Comparison of ENCODE assay signal across 1 cellular context in the genomic region with DNA sequence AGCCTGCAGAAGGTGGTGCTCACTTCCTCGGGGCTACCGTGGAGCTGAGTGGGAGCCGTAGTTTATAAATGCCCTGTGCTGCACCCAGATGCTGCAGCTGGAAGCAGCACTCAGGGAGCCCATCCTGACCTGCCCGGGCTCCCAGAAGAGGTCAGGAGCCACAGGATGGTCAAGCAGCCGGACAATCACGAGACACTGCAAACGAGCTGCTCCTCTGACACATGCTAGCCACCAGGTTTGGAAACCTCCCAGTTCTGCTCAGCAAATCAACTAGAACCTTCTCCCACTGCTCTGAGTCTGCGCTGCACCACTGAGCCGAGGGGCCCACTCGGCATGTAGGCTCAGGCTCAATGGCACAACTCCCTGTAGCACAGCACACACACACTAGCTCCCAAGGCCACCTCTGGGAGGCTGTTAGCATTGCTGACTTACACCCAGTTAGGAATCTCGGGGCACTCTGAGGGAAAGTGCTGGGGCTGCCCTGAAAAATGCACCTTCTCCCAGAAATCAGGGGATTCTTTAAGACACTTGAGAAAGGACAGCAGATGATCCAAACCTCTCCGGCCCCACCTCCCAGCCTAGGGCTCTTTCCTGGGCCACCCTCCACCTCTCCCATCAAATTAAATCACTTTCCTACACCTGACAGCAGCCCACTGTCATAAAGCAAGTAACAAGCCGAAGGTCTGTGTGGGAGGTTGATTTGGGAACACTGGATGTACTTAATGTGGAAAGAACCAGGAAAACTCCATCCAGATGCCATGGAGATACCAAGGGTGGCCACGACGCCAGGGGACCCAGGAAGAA.
TF ChIP-seq lines count a peak whose summit lies in the region.

No MANE protein-coding gene starts in this region.

TF ChIP-seq in WTC11, 78 proteins besides CTCF, POLR2A, EP300 and RAD21 (continued from another document):
- TF ChIP-seq, protein P1, sequence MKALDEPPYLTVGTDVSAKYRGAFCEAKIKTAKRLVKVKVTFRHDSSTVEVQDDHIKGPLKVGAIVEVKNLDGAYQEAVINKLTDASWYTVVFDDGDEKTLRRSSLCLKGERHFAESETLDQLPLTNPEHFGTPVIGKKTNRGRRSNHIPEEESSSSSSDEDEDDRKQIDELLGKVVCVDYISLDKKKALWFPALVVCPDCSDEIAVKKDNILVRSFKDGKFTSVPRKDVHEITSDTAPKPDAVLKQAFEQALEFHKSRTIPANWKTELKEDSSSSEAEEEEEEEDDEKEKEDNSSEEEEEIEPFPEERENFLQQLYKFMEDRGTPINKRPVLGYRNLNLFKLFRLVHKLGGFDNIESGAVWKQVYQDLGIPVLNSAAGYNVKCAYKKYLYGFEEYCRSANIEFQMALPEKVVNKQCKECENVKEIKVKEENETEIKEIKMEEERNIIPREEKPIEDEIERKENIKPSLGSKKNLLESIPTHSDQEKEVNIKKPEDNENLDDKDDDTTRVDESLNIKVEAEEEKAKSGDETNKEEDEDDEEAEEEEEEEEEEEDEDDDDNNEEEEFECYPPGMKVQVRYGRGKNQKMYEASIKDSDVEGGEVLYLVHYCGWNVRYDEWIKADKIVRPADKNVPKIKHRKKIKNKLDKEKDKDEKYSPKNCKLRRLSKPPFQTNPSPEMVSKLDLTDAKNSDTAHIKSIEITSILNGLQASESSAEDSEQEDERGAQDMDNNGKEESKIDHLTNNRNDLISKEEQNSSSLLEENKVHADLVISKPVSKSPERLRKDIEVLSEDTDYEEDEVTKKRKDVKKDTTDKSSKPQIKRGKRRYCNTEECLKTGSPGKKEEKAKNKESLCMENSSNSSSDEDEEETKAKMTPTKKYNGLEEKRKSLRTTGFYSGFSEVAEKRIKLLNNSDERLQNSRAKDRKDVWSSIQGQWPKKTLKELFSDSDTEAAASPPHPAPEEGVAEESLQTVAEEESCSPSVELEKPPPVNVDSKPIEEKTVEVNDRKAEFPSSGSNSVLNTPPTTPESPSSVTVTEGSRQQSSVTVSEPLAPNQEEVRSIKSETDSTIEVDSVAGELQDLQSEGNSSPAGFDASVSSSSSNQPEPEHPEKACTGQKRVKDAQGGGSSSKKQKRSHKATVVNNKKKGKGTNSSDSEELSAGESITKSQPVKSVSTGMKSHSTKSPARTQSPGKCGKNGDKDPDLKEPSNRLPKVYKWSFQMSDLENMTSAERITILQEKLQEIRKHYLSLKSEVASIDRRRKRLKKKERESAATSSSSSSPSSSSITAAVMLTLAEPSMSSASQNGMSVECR (CRISPR knock-in tag; IDR thresholded peaks at IDR 0.05; ENCODE audit: borderline replicate concordance), result no peak
- TF ChIP-seq GRHL2 (CRISPR knock-in tag; IDR thresholded peaks at IDR 0.05; ENCODE audit: insufficient replicate concordance, severe bottlenecking), result no peak
- no peak for TF ChIP-seq RELA (CRISPR knock-in tag; IDR thresholded peaks at IDR 0.05; ENCODE audit: borderline replicate concordance)
- TF ChIP-seq ZNF671 (CRISPR knock-in tag; IDR thresholded peaks at IDR 0.05), result no peak
- no peak for TF ChIP-seq JUN (CRISPR knock-in tag; IDR thresholded peaks at IDR 0.05)
- TF ChIP-seq, protein P2, sequence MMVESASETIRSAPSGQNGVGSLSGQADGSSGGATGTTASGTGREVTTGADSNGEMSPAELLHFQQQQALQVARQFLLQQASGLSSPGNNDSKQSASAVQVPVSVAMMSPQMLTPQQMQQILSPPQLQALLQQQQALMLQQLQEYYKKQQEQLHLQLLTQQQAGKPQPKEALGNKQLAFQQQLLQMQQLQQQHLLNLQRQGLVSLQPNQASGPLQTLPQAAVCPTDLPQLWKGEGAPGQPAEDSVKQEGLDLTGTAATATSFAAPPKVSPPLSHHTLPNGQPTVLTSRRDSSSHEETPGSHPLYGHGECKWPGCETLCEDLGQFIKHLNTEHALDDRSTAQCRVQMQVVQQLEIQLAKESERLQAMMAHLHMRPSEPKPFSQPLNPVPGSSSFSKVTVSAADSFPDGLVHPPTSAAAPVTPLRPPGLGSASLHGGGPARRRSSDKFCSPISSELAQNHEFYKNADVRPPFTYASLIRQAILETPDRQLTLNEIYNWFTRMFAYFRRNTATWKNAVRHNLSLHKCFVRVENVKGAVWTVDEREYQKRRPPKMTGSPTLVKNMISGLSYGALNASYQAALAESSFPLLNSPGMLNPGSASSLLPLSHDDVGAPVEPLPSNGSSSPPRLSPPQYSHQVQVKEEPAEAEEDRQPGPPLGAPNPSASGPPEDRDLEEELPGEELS (CRISPR knock-in tag; IDR thresholded peaks at IDR 0.05), result no peak
- no peak for TF ChIP-seq TP53 (CRISPR knock-in tag; IDR thresholded peaks at IDR 0.05)
- TF ChIP-seq JAZF1 (CRISPR knock-in tag; IDR thresholded peaks at IDR 0.05), result no peak
- TF ChIP-seq, protein P3, sequence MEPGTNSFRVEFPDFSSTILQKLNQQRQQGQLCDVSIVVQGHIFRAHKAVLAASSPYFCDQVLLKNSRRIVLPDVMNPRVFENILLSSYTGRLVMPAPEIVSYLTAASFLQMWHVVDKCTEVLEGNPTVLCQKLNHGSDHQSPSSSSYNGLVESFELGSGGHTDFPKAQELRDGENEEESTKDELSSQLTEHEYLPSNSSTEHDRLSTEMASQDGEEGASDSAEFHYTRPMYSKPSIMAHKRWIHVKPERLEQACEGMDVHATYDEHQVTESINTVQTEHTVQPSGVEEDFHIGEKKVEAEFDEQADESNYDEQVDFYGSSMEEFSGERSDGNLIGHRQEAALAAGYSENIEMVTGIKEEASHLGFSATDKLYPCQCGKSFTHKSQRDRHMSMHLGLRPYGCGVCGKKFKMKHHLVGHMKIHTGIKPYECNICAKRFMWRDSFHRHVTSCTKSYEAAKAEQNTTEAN (CRISPR knock-in tag; IDR thresholded peaks at IDR 0.05), result no peak
- TF ChIP-seq, protein P4, sequence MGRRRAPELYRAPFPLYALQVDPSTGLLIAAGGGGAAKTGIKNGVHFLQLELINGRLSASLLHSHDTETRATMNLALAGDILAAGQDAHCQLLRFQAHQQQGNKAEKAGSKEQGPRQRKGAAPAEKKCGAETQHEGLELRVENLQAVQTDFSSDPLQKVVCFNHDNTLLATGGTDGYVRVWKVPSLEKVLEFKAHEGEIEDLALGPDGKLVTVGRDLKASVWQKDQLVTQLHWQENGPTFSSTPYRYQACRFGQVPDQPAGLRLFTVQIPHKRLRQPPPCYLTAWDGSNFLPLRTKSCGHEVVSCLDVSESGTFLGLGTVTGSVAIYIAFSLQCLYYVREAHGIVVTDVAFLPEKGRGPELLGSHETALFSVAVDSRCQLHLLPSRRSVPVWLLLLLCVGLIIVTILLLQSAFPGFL (CRISPR knock-in tag; IDR thresholded peaks at IDR 0.05; ENCODE audit: borderline replicate concordance), result no peak
- TF ChIP-seq, protein P5, sequence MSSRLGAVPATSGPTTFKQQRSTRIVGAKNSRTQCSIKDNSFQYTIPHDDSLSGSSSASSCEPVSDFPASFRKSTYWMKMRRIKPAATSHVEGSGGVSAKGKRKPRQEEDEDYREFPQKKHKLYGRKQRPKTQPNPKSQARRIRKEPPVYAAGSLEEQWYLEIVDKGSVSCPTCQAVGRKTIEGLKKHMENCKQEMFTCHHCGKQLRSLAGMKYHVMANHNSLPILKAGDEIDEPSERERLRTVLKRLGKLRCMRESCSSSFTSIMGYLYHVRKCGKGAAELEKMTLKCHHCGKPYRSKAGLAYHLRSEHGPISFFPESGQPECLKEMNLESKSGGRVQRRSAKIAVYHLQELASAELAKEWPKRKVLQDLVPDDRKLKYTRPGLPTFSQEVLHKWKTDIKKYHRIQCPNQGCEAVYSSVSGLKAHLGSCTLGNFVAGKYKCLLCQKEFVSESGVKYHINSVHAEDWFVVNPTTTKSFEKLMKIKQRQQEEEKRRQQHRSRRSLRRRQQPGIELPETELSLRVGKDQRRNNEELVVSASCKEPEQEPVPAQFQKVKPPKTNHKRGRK (CRISPR knock-in tag; IDR thresholded peaks at IDR 0.05; ENCODE audit: borderline replicate concordance), result no peak
- TF ChIP-seq OVOL2 (CRISPR knock-in tag; IDR thresholded peaks at IDR 0.05; ENCODE audit: borderline replicate concordance), result no peak
- TF ChIP-seq CBFB (CRISPR knock-in tag; IDR thresholded peaks at IDR 0.05; ENCODE audit: low read depth), result no peak
- TF ChIP-seq TCF7 (CRISPR knock-in tag; IDR thresholded peaks at IDR 0.05; ENCODE audit: low read depth), result no peak
